Comparison of ENCODE assay signal across 9 cellular contexts in genomic region chr10:120336910-120337540, GRCh38.
DNase-seq lines count a peak whose midpoint lies in the region; ATAC-seq and TF ChIP-seq lines count a peak whose summit lies in the region.
"Had no signal": no experiment of that assay in that cellular context is flagged by ENCODE, and none has a peak within 500 bp of the region (broad histone marks: within the 10 kb centered on the region; RNA-seq: fewer than 3 reads in every experiment).

No MANE protein-coding gene starts in this region.

- H3K4me2 ChIP-seq in osteoblast (ENCODE audit: insufficient read depth, low read length): no peak overlapping the region

- H2AFZ ChIP-seq in osteoblast (ENCODE audit: low read length): no peak overlapping the region

- CTCF ChIA-PET in CD8-positive, alpha-beta T cell (lab: Charles Lee): interaction anchor here (0.7 to 1.3 kb wide), 8 partner anchors 8 to 650 kb away, joined by 3 to 5 read pairs (median 4); no protein-coding TSS in a partner anchor

- peaks cover 17% of the 10 kb centered on the region for H3K27me3 Mint-ChIP-seq in CD8-positive, alpha-beta T cell (ENCODE audit: low read depth)

- no peaks in the 10 kb centered on the region for H3K9me3 Mint-ChIP-seq in CD8-positive, alpha-beta T cell

- POLR2A ChIA-PET in CD8-positive, alpha-beta T cell (lab: Charles Lee): no interaction called here

- H3K4me1 ChIP-seq in CD8-positive, alpha-beta T cell (ENCODE audit: insufficient read depth, low read length): no peaks in the 10 kb centered on the region
- H3K4me1 ChIP-seq in esophagus squamous epithelium (no peaks in the 10 kb centered on the region), osteoblast (ENCODE audit: insufficient read depth, low read length) (no peaks in the 10 kb centered on the region), vagina (no peaks in the 10 kb centered on the region)
- H3K4me1 ChIP-seq: SJSA1 had no signal

- TF ChIP-seq CTCF in CD8-positive, alpha-beta T cell (IDR thresholded peaks at IDR 0.05): peak; percentile 62
- TF ChIP-seq CTCF in esophagus squamous epithelium (IDR thresholded peaks at IDR 0.05) (peak; percentile 18 to 78 (median 73)), osteoblast (IDR thresholded peaks at IDR 0.05; ENCODE audit: extremely low read depth, low read depth, low read length) (peak; percentile 80), vagina (IDR thresholded peaks at IDR 0.05) (peak in 2 of 3 experiments; percentile 26 to 33)

- no peaks in the 10 kb centered on the region for H3K36me3 ChIP-seq in CD8-positive, alpha-beta T cell (ENCODE audit: insufficient read depth, low read length)
- H3K36me3 ChIP-seq in esophagus squamous epithelium (no peaks in the 10 kb centered on the region), osteoblast (ENCODE audit: insufficient read depth, low read length) (no peaks in the 10 kb centered on the region), vagina (no peaks in the 10 kb centered on the region)
- H3K36me3 ChIP-seq: SJSA1 had no signal

- no peaks in the 10 kb centered on the region for H3K9me3 ChIP-seq in CD8-positive, alpha-beta T cell (ENCODE audit: low read length)
- H3K9me3 ChIP-seq in esophagus squamous epithelium (no peaks in the 10 kb centered on the region), osteoblast (ENCODE audit: low read depth, low read length) (no peaks in the 10 kb centered on the region), vagina (no peaks in the 10 kb centered on the region)
- H3K9me3 ChIP-seq: SJSA1 had no signal

- peak; percentile 7 to 57 (median 40) for DNase-seq in CD8-positive, alpha-beta T cell
- DNase-seq in NCI-H748 treated with DMSO at 0.1 percent for 48 hours (lab: John Stamatoyannopoulos, UW): peak; percentile 20
- DNase-seq in activated CD8-positive, alpha-beta memory T cell treated with anti-CD3 and anti-CD28 coated beads for 4 hours (ENCODE audit: low read depth in 2 of 2): peak; percentile 12 to 13
- DNase-seq in esophagus squamous epithelium (lab: John Stamatoyannopoulos, UW): no peak
- DNase-seq in osteoblast (ENCODE audit: insufficient read length, low spot score, missing footprints): no peak
- DNase-seq in vagina (ENCODE audit: extremely low spot score in 2 of 2): no peak

- no peaks in the 10 kb centered on the region for H3K27me3 ChIP-seq in CD8-positive, alpha-beta T cell (ENCODE audit: insufficient read depth, low read length)
- H3K27me3 ChIP-seq in esophagus squamous epithelium (no peaks in the 10 kb centered on the region), osteoblast (ENCODE audit: insufficient read depth, low read length) (peaks cover 2% of the 10 kb centered on the region), vagina (no peaks in the 10 kb centered on the region)

- no peak for TF ChIP-seq POLR2A in esophagus squamous epithelium (IDR thresholded peaks at IDR 0.05)
- TF ChIP-seq POLR2A in vagina (IDR thresholded peaks at IDR 0.05): no peak

- no peak for ATAC-seq in CD8-positive, alpha-beta T cell
- ATAC-seq in GM21423 (IDR thresholded peaks at IDR 0.05; ENCODE audit: unreplicated experiment) (peak; percentile 63), HG02571 (IDR thresholded peaks at IDR 0.05; ENCODE audit: unreplicated experiment) (no peak)

- no peak overlapping the region for H3K27ac Mint-ChIP-seq in CD8-positive, alpha-beta T cell

- no peaks in the 10 kb centered on the region for H3K4me1 Mint-ChIP-seq in CD8-positive, alpha-beta T cell (ENCODE audit: low read depth)

- 3 to 4% methylated on average over 4 of the region's 4 CpGs for WGBS in esophagus squamous epithelium, 2 donors

- H3K36me3 Mint-ChIP-seq in CD8-positive, alpha-beta T cell: no peaks in the 10 kb centered on the region

- H3K4me3 Mint-ChIP-seq in CD8-positive, alpha-beta T cell: no peak overlapping the region

- H4K20me1 ChIP-seq in osteoblast (ENCODE audit: insufficient read depth, low read length): no peaks in the 10 kb centered on the region

- no peak overlapping the region for H3K4me3 ChIP-seq in CD8-positive, alpha-beta T cell (ENCODE audit: low read depth, low read length)
- H3K4me3 ChIP-seq in esophagus squamous epithelium: no peak overlapping the region
- no peak overlapping the region for H3K4me3 ChIP-seq in osteoblast (ENCODE audit: insufficient read depth, low read length)
- no peak overlapping the region for H3K4me3 ChIP-seq in vagina
- H3K4me3 ChIP-seq: SJSA1 had no signal

- no peaks in the 10 kb centered on the region for H3K79me2 ChIP-seq in osteoblast (ENCODE audit: insufficient read depth, low read length)

- no peak overlapping the region for H3K27ac ChIP-seq in CD8-positive, alpha-beta T cell (ENCODE audit: low read depth, low read length)
- no peak overlapping the region for H3K27ac ChIP-seq in esophagus squamous epithelium
- no peak overlapping the region for H3K27ac ChIP-seq in osteoblast (ENCODE audit: low read depth, low read length)
- H3K27ac ChIP-seq in vagina: no peak overlapping the region
- H3K27ac ChIP-seq: SJSA1 had no signal

- intact Hi-C loops in CD8-positive, alpha-beta T cell (cut with DNase I, micrococcal nuclease): loop anchor here (1.0 to 10.0 kb wide), 3 partner anchors 482 to 650 kb away; no protein-coding TSS in a partner anchor
- intact Hi-C loops in esophagus squamous epithelium (cut with DNase I) (no loop called here), vagina (cut with DNase I) (no loop called here)

Comparison
In these comparisons a context has a peak if more than half of its experiments do, and no peak if none do; other contexts are left out.
1. DNase-seq: peak in CD8-positive, alpha-beta T cell (7 of 7), NCI-H748 treated with DMSO at 0.1 percent for 48 hours (single experiment) and activated CD8-positive, alpha-beta memory T cell treated with anti-CD3 and anti-CD28 coated beads for 4 hours (2 of 2); none in esophagus squamous epithelium (single experiment), osteoblast (single experiment) and vagina (0 of 2).
2. CTCF ChIP-seq: peak in every context shown above with its lines; median percentile 80 in osteoblast; 73 in esophagus squamous epithelium; 62 in CD8-positive, alpha-beta T cell; 30 in vagina.
3. intact Hi-C loops: an anchor here in CD8-positive, alpha-beta T cell (1.0 to 10.0 kb wide); none called in esophagus squamous epithelium and vagina.